12 cellular contexts compared by ENCODE assay signal in genomic region chr3:10816019-10816862, GRCh38. TPM values are rescaled to one million over a fixed set of nuclear protein-coding genes. Genes with fewer than 3 reads are reported as not detected.
DNase-seq lines count a peak whose midpoint lies in the region; ATAC-seq and TF ChIP-seq lines count a peak whose summit lies in the region.
"Had no signal": no experiment of that assay in that cellular context is flagged by ENCODE, and none has a peak within 500 bp of the region (broad histone marks: within the 10 kb centered on the region; RNA-seq: fewer than 3 reads in every experiment).

SLC6A11 (plus strand) TSS chr3:10816228; CDS start chr3:10816266, 38 bp downstream.

- no peak for ATAC-seq in activated CD8-positive, alpha-beta memory T cell treated with anti-CD3 and anti-CD28 coated beads, Interleukin-2, amount 10 ng/mL, durations not matched to agents 7 days and 5 days
- ATAC-seq in HG02981 (IDR thresholded peaks at IDR 0.05; ENCODE audit: unreplicated experiment) (no peak), HG03280 (IDR thresholded peaks at IDR 0.05; ENCODE audit: unreplicated experiment) (no peak)

- H3K27ac Mint-ChIP-seq in glutamatergic neuron (ENCODE audit: unreplicated experiment): no peak within 1 kb of the TSS
- H3K27ac Mint-ChIP-seq in activated CD8-positive, alpha-beta memory T cell treated with anti-CD3 and anti-CD28 coated beads, Interleukin-2, amount 10 ng/mL, durations not matched to agents 7 days and 5 days: no peak within 1 kb of the TSS
- H3K27ac Mint-ChIP-seq: activated B cell treated with CpG ODN at 0.5 μM for 24 hours had no signal

- DNase-seq in AG20443 (ENCODE audit: low spot score): peak; percentile 43
- DNase-seq in NCI-H526 treated with DMSO at 0.1 percent for 48 hours (lab: John Stamatoyannopoulos, UW): peak; percentile 5
- DNase-seq in glutamatergic neuron: peak; percentile 64
- DNase-seq in occipital lobe (lab: John Stamatoyannopoulos, UW): peak; percentile 33
- no peak for DNase-seq in activated CD8-positive, alpha-beta memory T cell treated with anti-CD3 and anti-CD28 coated beads, Interleukin-2, amount 10 ng/mL, durations not matched to agents 7 days and 5 days
- DNase-seq in effector memory CD4-positive, alpha-beta T cell: no peak
- DNase-seq: activated B cell treated with CpG ODN at 0.5 μM for 24 hours, foreskin fibroblast had no signal

- H3K36me3 Mint-ChIP-seq in glutamatergic neuron (ENCODE audit: unreplicated experiment): no peaks in the 10 kb centered on the region
- no peaks in the 10 kb centered on the region for H3K36me3 Mint-ChIP-seq in activated CD8-positive, alpha-beta memory T cell treated with anti-CD3 and anti-CD28 coated beads, Interleukin-2, amount 10 ng/mL, durations not matched to agents 7 days and 5 days

- peaks cover 4% of the 10 kb centered on the region for H3K27me3 ChIP-seq in effector memory CD4-positive, alpha-beta T cell (replicated peaks; ENCODE audit: control insufficient read depth, insufficient read depth, low read length, poor library complexity, severe bottlenecking)

- no peaks in the 10 kb centered on the region for H3K4me1 ChIP-seq in effector memory CD4-positive, alpha-beta T cell (ENCODE audit: control insufficient read depth, insufficient read depth, low read length, poor library complexity, severe bottlenecking)
- H3K4me1 ChIP-seq: adrenal gland had no signal

- H3K4me3 Mint-ChIP-seq in glutamatergic neuron (ENCODE audit: unreplicated experiment): peak within 1 kb of the TSS; percentile 82
- H3K4me3 Mint-ChIP-seq in activated CD8-positive, alpha-beta memory T cell treated with anti-CD3 and anti-CD28 coated beads, Interleukin-2, amount 10 ng/mL, durations not matched to agents 7 days and 5 days: no peak within 1 kb of the TSS
- H3K4me3 Mint-ChIP-seq: activated B cell treated with CpG ODN at 0.5 μM for 24 hours had no signal

- H3K36me3 ChIP-seq in effector memory CD4-positive, alpha-beta T cell (ENCODE audit: control insufficient read depth, insufficient read depth, low read length): no peaks in the 10 kb centered on the region
- H3K36me3 ChIP-seq: adrenal gland had no signal

- no peak for TF ChIP-seq CTCF in glutamatergic neuron (IDR thresholded peaks at IDR 0.05; ENCODE audit: partially characterized antibody, unreplicated experiment)

- H3K27ac ChIP-seq in effector memory CD4-positive, alpha-beta T cell (ENCODE audit: insufficient read depth, low read length, poor library complexity, severe bottlenecking): no peak within 1 kb of the TSS
- H3K27ac ChIP-seq: adrenal gland had no signal

- H3K27me3 Mint-ChIP-seq in glutamatergic neuron (ENCODE audit: unreplicated experiment): peaks cover 12% of the 10 kb centered on the region
- H3K27me3 Mint-ChIP-seq in activated CD8-positive, alpha-beta memory T cell treated with anti-CD3 and anti-CD28 coated beads, Interleukin-2, amount 10 ng/mL, durations not matched to agents 7 days and 5 days: peaks cover 38% of the 10 kb centered on the region

- H3K4me3 ChIP-seq in effector memory CD4-positive, alpha-beta T cell (ENCODE audit: insufficient read depth, low read depth, low read length, poor library complexity, severe bottlenecking): no peak within 1 kb of the TSS

- no peaks in the 10 kb centered on the region for H3K9me3 Mint-ChIP-seq in glutamatergic neuron (ENCODE audit: unreplicated experiment)
- H3K9me3 Mint-ChIP-seq in activated CD8-positive, alpha-beta memory T cell treated with anti-CD3 and anti-CD28 coated beads, Interleukin-2, amount 10 ng/mL, durations not matched to agents 7 days and 5 days (ENCODE audit: low read depth): no peaks in the 10 kb centered on the region
- H3K9me3 Mint-ChIP-seq: activated B cell treated with CpG ODN at 0.5 μM for 24 hours had no signal

- H3K9me3 ChIP-seq in effector memory CD4-positive, alpha-beta T cell (ENCODE audit: control insufficient read depth, low read length): no peaks in the 10 kb centered on the region
- H3K9me3 ChIP-seq: adrenal gland had no signal

- CTCF ChIA-PET in activated CD8-positive, alpha-beta memory T cell treated with anti-CD3 and anti-CD28 coated beads, Interleukin-2, amount 10 ng/mL, durations not matched to agents 7 days and 5 days (lab: Charles Lee): no interaction called here

- no peaks in the 10 kb centered on the region for H3K4me1 Mint-ChIP-seq in glutamatergic neuron (ENCODE audit: low read depth, unreplicated experiment)
- H3K4me1 Mint-ChIP-seq in activated CD8-positive, alpha-beta memory T cell treated with anti-CD3 and anti-CD28 coated beads, Interleukin-2, amount 10 ng/mL, durations not matched to agents 7 days and 5 days: no peaks in the 10 kb centered on the region

RNA-seq across cellular contexts. Expression of gene SLC6A11, which starts in this region (rescaled TPM):
- total RNA-seq in glutamatergic neuron (ENCODE audit: unreplicated experiment) (not detected), occipital lobe (35.1 TPM)
- not detected for total RNA-seq in activated CD8-positive, alpha-beta memory T cell treated with anti-CD3 and anti-CD28 coated beads, Interleukin-2, amount 10 ng/mL, durations not matched to agents 7 days and 5 days
- total RNA-seq: activated B cell treated with CpG ODN at 0.5 μM for 24 hours, osteoblast had no signal

Comparison
In these comparisons a context has a peak if more than half of its experiments do, and no peak if none do; other contexts are left out.
1. RNA of gene SLC6A11 (total RNA-seq): 35.1 TPM in occipital lobe (single experiment); not detected in glutamatergic neuron (single experiment) and not detected in activated CD8-positive, alpha-beta memory T cell treated with anti-CD3 and anti-CD28 coated beads, Interleukin-2, amount 10 ng/mL, durations not matched to agents 7 days and 5 days; every median in the first group is over 10 times any median in the second.
2. Peak in DNase-seq in glutamatergic neuron; RNA of the gene not detected or under 1 TPM.
3. DNase-seq: peak in AG20443 (single experiment), NCI-H526 treated with DMSO at 0.1 percent for 48 hours (single experiment) and occipital lobe (single experiment); none in activated CD8-positive, alpha-beta memory T cell treated with anti-CD3 and anti-CD28 coated beads, Interleukin-2, amount 10 ng/mL, durations not matched to agents 7 days and 5 days (single experiment) and effector memory CD4-positive, alpha-beta T cell (0 of 3).